22 cellular contexts compared by ENCODE assay signal in the genomic region with DNA sequence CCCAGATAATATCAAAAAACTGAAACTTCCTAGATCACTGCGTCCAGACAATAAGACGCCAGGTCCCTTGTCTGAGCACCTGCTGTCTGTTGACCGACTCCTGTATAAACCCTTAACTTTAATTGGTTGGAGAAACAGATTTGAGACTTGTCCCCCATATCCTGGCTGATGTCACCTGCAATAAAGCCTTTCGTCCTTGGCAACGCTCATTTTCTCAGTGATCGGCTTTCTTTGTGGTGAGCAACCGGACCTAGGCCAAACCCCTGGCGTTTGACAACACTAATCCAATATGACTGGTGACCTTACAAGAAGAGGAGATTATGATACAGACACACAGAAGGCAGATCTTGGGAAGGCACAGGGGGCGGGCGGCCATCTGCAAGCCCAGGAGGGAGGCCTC.
DNase-seq lines count a peak whose midpoint lies in the region; ATAC-seq lines count a peak whose summit lies in the region.
"Had no signal": no experiment of that assay in that cellular context is flagged by ENCODE, and none has a peak within 500 bp of the region (broad histone marks: within the 10 kb centered on the region; RNA-seq: fewer than 3 reads in every experiment).

No MANE protein-coding gene starts in this region.

- CTCF ChIA-PET in activated naive CD4-positive, alpha-beta T cell treated with anti-CD3 and anti-CD28 coated beads for 36 hours (lab: Charles Lee) = no interaction called here

- peaks cover under 1% of the 10 kb centered on the region for H3K9me3 Mint-ChIP-seq in activated naive CD4-positive, alpha-beta T cell treated with anti-CD3 and anti-CD28 coated beads for 36 hours

- H3K4me3 Mint-ChIP-seq in activated naive CD4-positive, alpha-beta T cell treated with anti-CD3 and anti-CD28 coated beads for 36 hours = no peak overlapping the region
- H3K4me3 Mint-ChIP-seq: activated CD4-positive, alpha-beta memory T cell treated with anti-CD3 and anti-CD28 coated beads, Interleukin-2, amount 10 ng/mL, durations not matched to agents 7 days and 5 days; activated naive CD8-positive, alpha-beta T cell treated with anti-CD3 and anti-CD28 coated beads for 36 hours; stimulated activated naive CD8-positive, alpha-beta T cell treated with anti-CD3 and anti-CD28 coated beads, Interleukin-15, Interleukin-2, amounts not matched to agents 100 ng/mL and 50 ng/mL, for 24 hours had no signal

- peak; percentile 17 for DNase-seq in G401 (ENCODE audit: low spot score)
- DNase-seq in NCI-H1436 treated with DMSO at 0.1 percent for 48 hours (lab: John Stamatoyannopoulos, UW) = peak; percentile 48
- DNase-seq in NCI-H748 treated with DMSO at 0.1 percent for 48 hours (lab: John Stamatoyannopoulos, UW) = peak; percentile 93
- DNase-seq in left colon = no peak
- no peak for DNase-seq in central memory CD4-positive, alpha-beta T cell
- DNase-seq in activated naive CD4-positive, alpha-beta T cell treated with anti-CD3 and anti-CD28 coated beads for 36 hours = no peak
- DNase-seq: activated CD4-positive, alpha-beta memory T cell treated with anti-CD3 and anti-CD28 coated beads, Interleukin-2, amount 10 ng/mL, durations not matched to agents 7 days and 5 days; activated CD4-positive, alpha-beta T cell treated with anti-CD3 and anti-CD28 coated beads for 1 hour; activated naive CD8-positive, alpha-beta T cell treated with anti-CD3 and anti-CD28 coated beads for 36 hours; anterior cingulate cortex; BE2C; DMS53; foreskin melanocyte; HCEC 1CT; heart right ventricle; Kasumi-1; NCI-H187 treated with DMSO at 0.1 percent for 48 hours; PC-9; stimulated activated CD4-positive, alpha-beta T cell treated with anti-CD3 and anti-CD28 coated beads, Interleukin-2, amount 100 ng/mL, for 24 hours; uterus had no signal

- no peaks in the 10 kb centered on the region for H3K36me3 Mint-ChIP-seq in activated naive CD4-positive, alpha-beta T cell treated with anti-CD3 and anti-CD28 coated beads for 36 hours (ENCODE audit: low read depth)
- H3K36me3 Mint-ChIP-seq: activated naive CD8-positive, alpha-beta T cell treated with anti-CD3 and anti-CD28 coated beads for 36 hours had no signal

- intact Hi-C loops in left colon (cut with DNase I, micrococcal nuclease) = no loop called here
- intact Hi-C loops in activated naive CD4-positive, alpha-beta T cell treated with anti-CD3 and anti-CD28 coated beads for 36 hours (cut with micrococcal nuclease) = no loop called here

- H3K4me1 Mint-ChIP-seq in activated naive CD4-positive, alpha-beta T cell treated with anti-CD3 and anti-CD28 coated beads for 36 hours (ENCODE audit: low read depth) = no peaks in the 10 kb centered on the region
- H3K4me1 Mint-ChIP-seq: activated CD4-positive, alpha-beta memory T cell treated with anti-CD3 and anti-CD28 coated beads, Interleukin-2, amount 10 ng/mL, durations not matched to agents 7 days and 5 days; activated naive CD8-positive, alpha-beta T cell treated with anti-CD3 and anti-CD28 coated beads for 36 hours had no signal

- peak; percentile 82 for ATAC-seq in left colon
- no peak for ATAC-seq in GM18873 (IDR thresholded peaks at IDR 0.05; ENCODE audit: low FRiP score, unreplicated experiment)
- ATAC-seq: heart right ventricle had no signal

- in situ Hi-C loops in G401 (cut with HindIII; ENCODE audit: low sequenced_read_pairs) = no loop called here

- peaks cover 2% of the 10 kb centered on the region for H3K27me3 Mint-ChIP-seq in activated naive CD4-positive, alpha-beta T cell treated with anti-CD3 and anti-CD28 coated beads for 36 hours (ENCODE audit: low read depth)
- H3K27me3 Mint-ChIP-seq: activated CD4-positive, alpha-beta memory T cell treated with anti-CD3 and anti-CD28 coated beads, Interleukin-2, amount 10 ng/mL, durations not matched to agents 7 days and 5 days; activated naive CD8-positive, alpha-beta T cell treated with anti-CD3 and anti-CD28 coated beads for 36 hours had no signal

- H3K27ac Mint-ChIP-seq in activated naive CD4-positive, alpha-beta T cell treated with anti-CD3 and anti-CD28 coated beads for 36 hours = no peak overlapping the region
- H3K27ac Mint-ChIP-seq: activated CD4-positive, alpha-beta memory T cell treated with anti-CD3 and anti-CD28 coated beads, Interleukin-2, amount 10 ng/mL, durations not matched to agents 7 days and 5 days; activated naive CD8-positive, alpha-beta T cell treated with anti-CD3 and anti-CD28 coated beads for 36 hours; stimulated activated naive CD8-positive, alpha-beta T cell treated with anti-CD3 and anti-CD28 coated beads, Interleukin-15, Interleukin-2, amounts not matched to agents 100 ng/mL and 50 ng/mL, for 24 hours had no signal

Comparison
In these comparisons a context has a peak if more than half of its experiments do, and no peak if none do; other contexts are left out.
1. DNase-seq: peak in G401 (single experiment), NCI-H1436 treated with DMSO at 0.1 percent for 48 hours (single experiment) and NCI-H748 treated with DMSO at 0.1 percent for 48 hours (single experiment); none in left colon (0 of 2), central memory CD4-positive, alpha-beta T cell (single experiment) and activated naive CD4-positive, alpha-beta T cell treated with anti-CD3 and anti-CD28 coated beads for 36 hours (single experiment).